Comparison of ENCODE assay signal across 9 cellular contexts in genomic region chr19:51903192-51903591, GRCh38. TPM values are rescaled to one million over a fixed set of nuclear protein-coding genes. Genes with fewer than 3 reads are reported as not detected.
DNase-seq lines count a peak whose midpoint lies in the region; ATAC-seq and TF ChIP-seq lines count a peak whose summit lies in the region.
"Had no signal": no experiment of that assay in that cellular context is flagged by ENCODE, and none has a peak within 500 bp of the region (broad histone marks: within the 10 kb centered on the region; RNA-seq: fewer than 3 reads in every experiment).

No MANE protein-coding gene starts in this region.

- H4K12ac ChIP-seq in trophoblast cell (ENCODE audit: low read depth, low read length) = no peak overlapping the region

- peaks cover 64% of the 10 kb centered on the region for H3K79me2 ChIP-seq in GM23248 (ENCODE audit: insufficient read depth)
- peaks cover 11% of the 10 kb centered on the region for H3K79me2 ChIP-seq in trophoblast cell (ENCODE audit: control insufficient read depth, insufficient read depth, low read length, poor library complexity)

- H2AFZ ChIP-seq in GM23248 (no peak overlapping the region), trophoblast cell (ENCODE audit: insufficient read depth, low read length, poor library complexity) (no peak overlapping the region)

- H3F3A ChIP-seq in GM23248 (ENCODE audit: insufficient read depth) = no peaks in the 10 kb centered on the region

- H3K27ac ChIP-seq in GM23248 (no peak overlapping the region), VCaP (peak overlapping the region; percentile 100), trophoblast cell (ENCODE audit: low read depth, low read length) (no peak overlapping the region)

- H3K4me3 ChIP-seq in GM23248 = peak overlapping the region; percentile 92
- H3K4me3 ChIP-seq in trophoblast cell (ENCODE audit: low read depth, low read length) = no peak overlapping the region

- H3K27me3 Mint-ChIP-seq in glutamatergic neuron (ENCODE audit: unreplicated experiment) = peaks cover 2% of the 10 kb centered on the region

- H3K4ac ChIP-seq in trophoblast cell (ENCODE audit: low read depth, low read length) = peak overlapping the region; percentile 95

- no peaks in the 10 kb centered on the region for H3K9me3 ChIP-seq in GM23248 (ENCODE audit: low read depth)
- H3K9me3 ChIP-seq in trophoblast cell (ENCODE audit: insufficient read depth, low read depth, low read length) = peaks cover 10% of the 10 kb centered on the region

- ATAC-seq in HG03460 (IDR thresholded peaks at IDR 0.05; ENCODE audit: unreplicated experiment) (no peak), GM19351 (IDR thresholded peaks at IDR 0.05; ENCODE audit: unreplicated experiment) (no peak)

- H3K27me3 ChIP-seq in GM23248 (replicated peaks; ENCODE audit: insufficient read depth) (no peaks in the 10 kb centered on the region), trophoblast cell (ENCODE audit: insufficient read depth, low read length) (no peaks in the 10 kb centered on the region)

- H3K27ac Mint-ChIP-seq in glutamatergic neuron (ENCODE audit: unreplicated experiment) = peak overlapping the region; percentile 9

- WGBS in GM23248 (ENCODE audit: low coverage in 1 of 2, low lambda C conversion rate in 2 of 2, missing lambda C conversion rate in 2 of 2), 2 experiments = 81 to 82% methylated on average over 8 of the region's 8 CpGs
- WGBS in trophoblast cell (ENCODE audit: extremely low coverage, insufficient coverage, insufficient read length) = no CpG with 5 or more reads among the region's 8 CpGs

- no peak overlapping the region for H2BK12ac ChIP-seq in trophoblast cell (ENCODE audit: low read length)

- no peaks in the 10 kb centered on the region for H3K9me2 ChIP-seq in GM23248 (ENCODE audit: insufficient read depth)

- peaks cover 4% of the 10 kb centered on the region for H3K4me1 Mint-ChIP-seq in glutamatergic neuron (ENCODE audit: low read depth, unreplicated experiment)

- no peak overlapping the region for H2AK5ac ChIP-seq in trophoblast cell (ENCODE audit: low read length)

- H3K23ac ChIP-seq in trophoblast cell (ENCODE audit: low read length) = no peak overlapping the region

- H2BK120ac ChIP-seq in trophoblast cell (ENCODE audit: insufficient read depth, low read length, poor library complexity) = no peak overlapping the region

- no peak overlapping the region for H3K14ac ChIP-seq in trophoblast cell (ENCODE audit: low read length)

- no peak overlapping the region for H4K8ac ChIP-seq in trophoblast cell (ENCODE audit: low read depth, low read length)

- H3K18ac ChIP-seq in trophoblast cell (ENCODE audit: low read length) = no peak overlapping the region

- DNase-seq in GM23248 (no peak), glutamatergic neuron (no peak), trophoblast cell (no peak), mesenteric fat pad (ENCODE audit: low spot score) (no peak), kidney tubule cell (ENCODE audit: low spot score) (no peak)
- DNase-seq: effector CD8-positive, alpha-beta T cell had no signal

- H3K36me3 Mint-ChIP-seq in glutamatergic neuron (ENCODE audit: unreplicated experiment) = peaks cover 43% of the 10 kb centered on the region

- no peak overlapping the region for H2BK5ac ChIP-seq in trophoblast cell (ENCODE audit: low read depth, low read length, poor library complexity)

- H3K4me3 Mint-ChIP-seq in glutamatergic neuron (ENCODE audit: unreplicated experiment) = peak overlapping the region; percentile 100

- H3K36me3 ChIP-seq in GM23248 (ENCODE audit: low read depth) = peaks cover 18% of the 10 kb centered on the region
- H3K36me3 ChIP-seq in trophoblast cell (ENCODE audit: control insufficient read depth in 1 of 2, insufficient read depth in 2 of 2, low read length in 2 of 2) = peaks cover 12 to 18% of the 10 kb centered on the region in 2 experiments

- in situ Hi-C loops in GM23248 (cut with MboI) = no loop called here

- peaks cover 20% of the 10 kb centered on the region for H3K9me3 Mint-ChIP-seq in glutamatergic neuron (ENCODE audit: unreplicated experiment)

- H3K9ac ChIP-seq in GM23248 (no peak overlapping the region), trophoblast cell (ENCODE audit: low read length) (no peak overlapping the region)

- H3K79me1 ChIP-seq in trophoblast cell (ENCODE audit: low read length) = peaks cover 5% of the 10 kb centered on the region

- H3K4me2 ChIP-seq in GM23248 (ENCODE audit: unreplicated experiment) = peak overlapping the region; percentile 90
- peak overlapping the region; percentile 41 for H3K4me2 ChIP-seq in trophoblast cell (ENCODE audit: low read length)

- no peak for TF ChIP-seq CTCF in VCaP (conservative IDR thresholded peaks at IDR 0.05)
- TF ChIP-seq CTCF in glutamatergic neuron (IDR thresholded peaks at IDR 0.05; ENCODE audit: partially characterized antibody, unreplicated experiment) = no peak

- H3K4me1 ChIP-seq in GM23248 (ENCODE audit: insufficient read depth) (peaks cover 5% of the 10 kb centered on the region; the same call in 1 of the 2 replicates), trophoblast cell (ENCODE audit: control insufficient read depth in 1 of 2, insufficient read depth in 2 of 2, low read length in 2 of 2) (no peaks in the 10 kb centered on the region)

- no peaks in the 10 kb centered on the region for H4K20me1 ChIP-seq in GM23248 (ENCODE audit: insufficient read depth)

- H4K91ac ChIP-seq in trophoblast cell (ENCODE audit: low read depth, low read length) = no peak overlapping the region

RNA-seq across cellular contexts. Expression of gene ZNF649, which starts 1.6 kb away (rescaled TPM):
- total RNA-seq in GM23248 (2014; rRNA removed; shearing (Covaris generic)) = 3.8 and 5.8 TPM in 2 replicates
- 5.4 and 5.8 TPM in 2 replicates for polyA plus RNA-seq in GM23248 (2016; fragmentation: Nextera tagmentation; extraction: Ambion mirVana)
- total RNA-seq in glutamatergic neuron (ENCODE audit: unreplicated experiment) (19.2 TPM), mesenteric fat pad (7.7 TPM)
- polyA plus RNA-seq in trophoblast cell (2013) = 10.0 and 11.0 TPM in 2 replicates

RNA-seq across cellular contexts. Expression of gene ZNF577, which starts 15.4 kb away (rescaled TPM):
- 6.7 and 8.8 TPM in 2 replicates for total RNA-seq in GM23248 (2014; rRNA removed; shearing (Covaris generic))
- 7.6 and 9.3 TPM in 2 replicates for polyA plus RNA-seq in GM23248 (2016; fragmentation: Nextera tagmentation; extraction: Ambion mirVana)
- 14.3 TPM for total RNA-seq in glutamatergic neuron (ENCODE audit: unreplicated experiment)
- 7.9 and 8.9 TPM in 2 replicates for polyA plus RNA-seq in trophoblast cell (2013)
- total RNA-seq in mesenteric fat pad = 8.0 TPM

RNA-seq across cellular contexts. Expression of gene ZNF613, which starts 24.1 kb away (rescaled TPM):
- 3.7 and 7.1 TPM in 2 replicates for total RNA-seq in GM23248 (2014; rRNA removed; shearing (Covaris generic))
- polyA plus RNA-seq in GM23248 (2016; fragmentation: Nextera tagmentation; extraction: Ambion mirVana) = 3.6 and 6.1 TPM in 2 replicates
- total RNA-seq in glutamatergic neuron (ENCODE audit: unreplicated experiment) (11.1 TPM), mesenteric fat pad (5.1 TPM)
- 3.6 and 3.8 TPM in 2 replicates for polyA plus RNA-seq in trophoblast cell (2013)
